Comparison of ENCODE assay signal across 14 cellular contexts in genomic region chr17:22694362-22695227, GRCh38.
A peak's percentile ranks its signal among the peaks of the same experiment; 100 is the strongest.
DNase-seq lines count a peak whose midpoint lies in the region; ATAC-seq, FAIRE-seq and TF ChIP-seq lines count a peak whose summit lies in the region.
"Had no signal": no experiment of that assay in that cellular context is flagged by ENCODE, and none has a peak within 500 bp of the region (broad histone marks: within the 10 kb centered on the region; RNA-seq: fewer than 3 reads in every experiment).

No MANE protein-coding gene starts in this region.

- no peaks in the 10 kb centered on the region for H3K36me3 ChIP-seq in PC-3 (ENCODE audit: low read depth, low read length)
- no peaks in the 10 kb centered on the region for H3K36me3 ChIP-seq in HepG2 (replicated peaks in 1 of 2; ENCODE audit: control insufficient read depth in 1 of 2, insufficient read depth in 2 of 2, low read length in 2 of 2)
- H3K36me3 ChIP-seq: right lobe of liver had no signal

- no peak overlapping the region for H3K27ac ChIP-seq in PC-3 (ENCODE audit: low read length)
- no peak overlapping the region for H3K27ac ChIP-seq in HepG2 (ENCODE audit: extremely low read length, insufficient read depth, low read length)
- H3K27ac ChIP-seq: right lobe of liver had no signal

- DNase-seq in CD14-positive monocyte (ENCODE audit: low spot score), result no peak
- DNase-seq in PC-3, result no peak
- no peak for DNase-seq in HepG2 (ENCODE audit: low spot score)
- no peak for DNase-seq in inferior parietal cortex (ENCODE audit: extremely low spot score)
- no peak for DNase-seq in activated T-helper 2 cell treated with anti-CD3 and anti-CD28 coated beads, Interferon-gamma antibody, Interleukin-2, Interleukin-4, amounts not matched to agents 10 μg/mL and 5 μg/mL and 100 μg/mL, durations not matched to agents 14 hours and 24 hours and 36 hours (ENCODE audit: low spot score)
- DNase-seq: activated CD4-positive, alpha-beta T cell treated with anti-CD3 and anti-CD28 coated beads, Interleukin-2, amount 10 ng/mL, durations not matched to agents 24 days and 14 days; activated effector memory CD4-positive, alpha-beta T cell treated with Interleukin-2 at 50 U/mL for 16 hours; effector memory CD8-positive, alpha-beta T cell; naive thymus-derived CD8-positive, alpha-beta T cell; NCI-H2029; right lobe of liver had no signal

- peaks cover 26 to 57% (median 41%) of the 10 kb centered on the region in 7 donors for H3K9me3 Mint-ChIP-seq in CD14-positive monocyte
- peaks cover 64% of the 10 kb centered on the region for H3K9me3 Mint-ChIP-seq in activated T-helper 2 cell treated with anti-CD3 and anti-CD28 coated beads, Interferon-gamma antibody, Interleukin-2, Interleukin-4, amounts not matched to agents 10 μg/mL and 5 μg/mL and 100 μg/mL, durations not matched to agents 14 hours and 24 hours and 36 hours

- BruUV-seq in PC-3 (replicated peaks; lab: Mats Ljungman, UMichigan) (no TSS peak), HepG2 (replicated peaks; lab: Mats Ljungman, UMichigan) (no TSS peak)

- in situ Hi-C loops in HepG2 (cut with HindIII; ENCODE audit: extremely low pct_ligation_motif_present, low pct_unique_long_range_greater_than_20kb), result no loop called here

- TF ChIP-seq POLR2A in HepG2 (IDR thresholded peaks at IDR 0.05; ENCODE audit: insufficient read depth in 1 of 2, low read depth in 2 of 2, low read length in 2 of 2), result no peak

- no peaks in the 10 kb centered on the region for H3K4me1 Mint-ChIP-seq in CD14-positive monocyte
- H3K4me1 Mint-ChIP-seq in activated T-helper 2 cell treated with anti-CD3 and anti-CD28 coated beads, Interferon-gamma antibody, Interleukin-2, Interleukin-4, amounts not matched to agents 10 μg/mL and 5 μg/mL and 100 μg/mL, durations not matched to agents 14 hours and 24 hours and 36 hours (ENCODE audit: low read depth), result no peaks in the 10 kb centered on the region
- H3K4me1 Mint-ChIP-seq: activated CD4-positive, alpha-beta T cell treated with anti-CD3 and anti-CD28 coated beads, Interleukin-2, amount 10 ng/mL, durations not matched to agents 24 days and 14 days; brain; naive thymus-derived CD8-positive, alpha-beta T cell had no signal

- WGBS in HepG2 (ENCODE audit: low lambda C conversion rate), result 70% methylated on average over 13 of the region's 33 CpGs

- intact Hi-C loops in CD14-positive monocyte (cut with micrococcal nuclease) (loop anchor here in 1 of 2 donors (10.0 kb wide), 1 partner anchor 60 kb away; no protein-coding TSS in a partner anchor), PC-3 (cut with micrococcal nuclease) (no loop called here), HepG2 (cut with micrococcal nuclease; ENCODE audit: unreplicated experiment) (no loop called here)
- intact Hi-C loops in activated T-helper 2 cell treated with anti-CD3 and anti-CD28 coated beads, Interferon-gamma antibody, Interleukin-2, Interleukin-4, amounts not matched to agents 10 μg/mL and 5 μg/mL and 100 μg/mL, durations not matched to agents 14 hours and 24 hours and 36 hours (cut with micrococcal nuclease), result no loop called here

- no peaks in the 10 kb centered on the region for H3K36me3 Mint-ChIP-seq in CD14-positive monocyte
- no peaks in the 10 kb centered on the region for H3K36me3 Mint-ChIP-seq in activated T-helper 2 cell treated with anti-CD3 and anti-CD28 coated beads, Interferon-gamma antibody, Interleukin-2, Interleukin-4, amounts not matched to agents 10 μg/mL and 5 μg/mL and 100 μg/mL, durations not matched to agents 14 hours and 24 hours and 36 hours (ENCODE audit: low read depth)
- H3K36me3 Mint-ChIP-seq: brain had no signal

- no peak for TF ChIP-seq RAD21 in HepG2 (CRISPR knock-in tag; IDR thresholded peaks at IDR 0.05)

- no peaks in the 10 kb centered on the region for H3K9me2 ChIP-seq in PC-3 (replicated peaks; ENCODE audit: low read length)

- CTCF ChIA-PET in PC-3 (lab: Charles Lee), result no interaction called here
- CTCF ChIA-PET in HepG2 (lab: Yijun Ruan, JAX; ENCODE audit: low intra/inter-chr PET ratio, low total read pairs), result no interaction called here

- no peak overlapping the region for H2AFZ ChIP-seq in PC-3 (ENCODE audit: low read length)
- H2AFZ ChIP-seq in HepG2 (ENCODE audit: low read length), result no peak overlapping the region

- no peaks in the 10 kb centered on the region for H3K79me2 ChIP-seq in PC-3 (ENCODE audit: low read length)
- H3K79me2 ChIP-seq in HepG2 (ENCODE audit: insufficient read depth, low read length), result no peaks in the 10 kb centered on the region

- H3K4me1 ChIP-seq in PC-3 (ENCODE audit: insufficient read depth, low read length) (no peaks in the 10 kb centered on the region), HepG2 (ENCODE audit: insufficient read depth, low read length) (no peaks in the 10 kb centered on the region)
- H3K4me1 ChIP-seq: right lobe of liver had no signal

- TF ChIP-seq CTCF in CD14-positive monocyte (IDR thresholded peaks at IDR 0.05), result peak; percentile 35
- peak; percentile 39; the same call in 1 of the 2 replicates for TF ChIP-seq CTCF in GM12875 (IDR thresholded peaks at IDR 0.05; ENCODE audit: borderline replicate concordance, insufficient read depth, low read depth, low read length)
- TF ChIP-seq CTCF in PC-3 (conservative IDR thresholded peaks at IDR 0.05; ENCODE audit: low read depth, low read length), result peak; percentile 24
- peak; percentile 42 for TF ChIP-seq CTCF in HepG2 (CRISPR knock-in tag; IDR thresholded peaks at IDR 0.05)

- H3K27me3 Mint-ChIP-seq in CD14-positive monocyte (ENCODE audit: low read depth in 3 of 3), result peaks cover 0 to 2% (median 0%) of the 10 kb centered on the region in 3 donors
- H3K27me3 Mint-ChIP-seq in activated T-helper 2 cell treated with anti-CD3 and anti-CD28 coated beads, Interferon-gamma antibody, Interleukin-2, Interleukin-4, amounts not matched to agents 10 μg/mL and 5 μg/mL and 100 μg/mL, durations not matched to agents 14 hours and 24 hours and 36 hours (ENCODE audit: low read depth), result no peaks in the 10 kb centered on the region
- H3K27me3 Mint-ChIP-seq: activated CD4-positive, alpha-beta T cell treated with anti-CD3 and anti-CD28 coated beads, Interleukin-2, amount 10 ng/mL, durations not matched to agents 24 days and 14 days; brain; effector memory CD8-positive, alpha-beta T cell; naive thymus-derived CD8-positive, alpha-beta T cell had no signal

- no peaks in the 10 kb centered on the region for H3K27me3 ChIP-seq in PC-3 (ENCODE audit: low read length)
- no peaks in the 10 kb centered on the region; a peak in 1 of 5 replicates for H3K27me3 ChIP-seq in HepG2 (ENCODE audit: control insufficient read depth in 1 of 2, insufficient read depth in 2 of 2, low read length in 2 of 2)
- H3K27me3 ChIP-seq: right lobe of liver had no signal

- no peak overlapping the region for H3K4me3 Mint-ChIP-seq in CD14-positive monocyte
- no peak overlapping the region for H3K4me3 Mint-ChIP-seq in activated T-helper 2 cell treated with anti-CD3 and anti-CD28 coated beads, Interferon-gamma antibody, Interleukin-2, Interleukin-4, amounts not matched to agents 10 μg/mL and 5 μg/mL and 100 μg/mL, durations not matched to agents 14 hours and 24 hours and 36 hours (ENCODE audit: low read depth)
- H3K4me3 Mint-ChIP-seq: activated CD4-positive, alpha-beta T cell treated with anti-CD3 and anti-CD28 coated beads, Interleukin-2, amount 10 ng/mL, durations not matched to agents 24 days and 14 days; brain; effector memory CD8-positive, alpha-beta T cell; naive thymus-derived CD8-positive, alpha-beta T cell had no signal

- peaks cover 23% of the 10 kb centered on the region for H3K9me3 ChIP-seq in PC-3 (ENCODE audit: low read length)
- peaks cover 16% of the 10 kb centered on the region for H3K9me3 ChIP-seq in HepG2 (ENCODE audit: low read length)

- no peaks in the 10 kb centered on the region for H4K20me1 ChIP-seq in PC-3 (ENCODE audit: low read length)
- H4K20me1 ChIP-seq in HepG2 (ENCODE audit: insufficient read depth, low read length), result no peaks in the 10 kb centered on the region

- POLR2A ChIA-PET in PC-3 (lab: Charles Lee; ENCODE audit: unreplicated experiment) (no interaction called here), HepG2 (lab: Yijun Ruan, JAX) (no interaction called here)

- TF ChIP-seq EP300 in HepG2 (IDR thresholded peaks at IDR 0.05; ENCODE audit: low read depth in 2 of 2, low read length in 2 of 2) (no peak), HepG2 (CRISPR knock-in tag; IDR thresholded peaks at IDR 0.05; ENCODE audit: borderline replicate concordance) (no peak)

- H3K4me2 ChIP-seq in PC-3 (ENCODE audit: low read length), result no peak overlapping the region
- H3K4me2 ChIP-seq in HepG2 (ENCODE audit: low read depth, low read length), result no peak overlapping the region

- H3F3A ChIP-seq in PC-3 (ENCODE audit: low read length, unreplicated experiment), result no peaks in the 10 kb centered on the region

- no peak overlapping the region for H3K27ac Mint-ChIP-seq in CD14-positive monocyte
- H3K27ac Mint-ChIP-seq in activated T-helper 2 cell treated with anti-CD3 and anti-CD28 coated beads, Interferon-gamma antibody, Interleukin-2, Interleukin-4, amounts not matched to agents 10 μg/mL and 5 μg/mL and 100 μg/mL, durations not matched to agents 14 hours and 24 hours and 36 hours, result no peak overlapping the region
- H3K27ac Mint-ChIP-seq: activated CD4-positive, alpha-beta T cell treated with anti-CD3 and anti-CD28 coated beads, Interleukin-2, amount 10 ng/mL, durations not matched to agents 24 days and 14 days; brain; effector memory CD8-positive, alpha-beta T cell; naive thymus-derived CD8-positive, alpha-beta T cell had no signal

- no peak overlapping the region for H3K4me3 ChIP-seq in GM12875 (ENCODE audit: low read depth, low read length)
- H3K4me3 ChIP-seq in PC-3 (ENCODE audit: low read length), result no peak overlapping the region
- H3K4me3 ChIP-seq in HepG2 (replicated peaks in 1 of 3; ENCODE audit: insufficient read depth in 1 of 3, low read depth in 2 of 3, low read length in 3 of 3), result no peak overlapping the region
- H3K4me3 ChIP-seq: right lobe of liver had no signal

- FAIRE-seq in HepG2 (lab: Jason Lieb, UNC), result no peak

- ATAC-seq in PC-3 (no peak), HepG2 (peak; percentile 56; the same call in 2 of the 3 replicates), GM18517 (IDR thresholded peaks at IDR 0.05; ENCODE audit: unreplicated experiment) (no peak)
- ATAC-seq: effector memory CD8-positive, alpha-beta T cell; naive thymus-derived CD8-positive, alpha-beta T cell had no signal

- H3K9ac ChIP-seq in PC-3 (ENCODE audit: low read length) (no peak overlapping the region), HepG2 (ENCODE audit: insufficient read depth, low read depth, low read length) (no peak overlapping the region)

TF ChIP-seq in HepG2, 621 proteins besides CTCF, POLR2A, EP300 and RAD21 (continues in another document):
- TF ChIP-seq HOXA9 (CRISPR knock-in tag; IDR thresholded peaks at IDR 0.05; ENCODE audit: borderline replicate concordance) (no peak), NR2C2 (CRISPR knock-in tag; IDR thresholded peaks at IDR 0.05; ENCODE audit: borderline replicate concordance) (no peak), HNRNPLL (IDR thresholded peaks at IDR 0.05; ENCODE audit: low read depth, low read length, poor library complexity, severe bottlenecking) (peak; percentile 17)
